8 cellular contexts compared by ENCODE assay signal in genomic region chr16:73066321-73066926, GRCh38. TPM values are rescaled to one million over a fixed set of nuclear protein-coding genes. Genes with fewer than 3 reads are reported as not detected.
A peak's percentile ranks its signal among the peaks of the same experiment; 100 is the strongest.
DNase-seq lines count a peak whose midpoint lies in the region; ATAC-seq and TF ChIP-seq lines count a peak whose summit lies in the region.
"Had no signal": no experiment of that assay in that cellular context is flagged by ENCODE, and none has a peak within 500 bp of the region (broad histone marks: within the 10 kb centered on the region; RNA-seq: fewer than 3 reads in every experiment).

No MANE protein-coding gene starts in this region.

- H3K27ac ChIP-seq in RWPE2 (ENCODE audit: poor library complexity, severe bottlenecking) (peak overlapping the region; percentile 98), esophagus muscularis mucosa (replicated peaks in 1 of 4) (peak overlapping the region; percentile 73 to 87 (median 86)), tibial nerve (peak overlapping the region; percentile 24 to 89 (median 60))

- H3K4me1 Mint-ChIP-seq in nephron: peaks cover 79% of the 10 kb centered on the region

- H3K4me1 ChIP-seq in RWPE2 (ENCODE audit: insufficient read depth, poor library complexity, severe bottlenecking) (peaks cover 51% of the 10 kb centered on the region), esophagus muscularis mucosa (peaks cover 66 to 84% (median 74%) of the 10 kb centered on the region in 4 donors), tibial nerve (peaks cover 0 to 88% (median 32%) of the 10 kb centered on the region in 4 donors)

- H3K9me3 ChIP-seq in RWPE2 (ENCODE audit: severe bottlenecking) (no peaks in the 10 kb centered on the region), esophagus muscularis mucosa (no peaks in the 10 kb centered on the region), tibial nerve (no peaks in the 10 kb centered on the region)

- H3K27me3 Mint-ChIP-seq in nephron (ENCODE audit: low read depth): peaks cover 94% of the 10 kb centered on the region

- peak overlapping the region; percentile 70 to 73 (median 71) for H3K4me3 Mint-ChIP-seq in nephron

- H3K36me3 ChIP-seq in RWPE2 (ENCODE audit: low read depth) (0 out of 2 replicates have a peak, but pooled peaks cover 2% of the 10 kb centered on the region), esophagus muscularis mucosa (no peaks in the 10 kb centered on the region), tibial nerve (no peaks in the 10 kb centered on the region)

- no peak for TF ChIP-seq EP300 in esophagus muscularis mucosa (IDR thresholded peaks at IDR 0.05)
- no peak for TF ChIP-seq EP300 in tibial nerve (IDR thresholded peaks at IDR 0.05)

- TF ChIP-seq CTCF in RWPE2 (IDR thresholded peaks at IDR 0.05; ENCODE audit: poor library complexity, severe bottlenecking) (no peak), esophagus muscularis mucosa (IDR thresholded peaks at IDR 0.05) (no peak), nephron (IDR thresholded peaks at IDR 0.05; ENCODE audit: unreplicated experiment in 3 of 3) (no peak), tibial nerve (IDR thresholded peaks at IDR 0.05) (no peak), GM10266 (IDR thresholded peaks at IDR 0.05; ENCODE audit: control insufficient read depth, insufficient read depth, low read depth, missing control alignments) (no peak)

- no peak for ATAC-seq in RWPE2 (ENCODE audit: low read depth)

- peak overlapping the region in 1 of 3 experiments; percentile 63 for H3K27ac Mint-ChIP-seq in nephron

- intact Hi-C loops in esophagus muscularis mucosa (cut with DNase I): no loop called here

- no peak for DNase-seq in RWPE2 (ENCODE audit: low spot score)
- DNase-seq in esophagus muscularis mucosa (ENCODE audit: extremely low spot score): no peak
- no peak for DNase-seq in tibial nerve (ENCODE audit: low spot score in 2 of 2)
- no peak for DNase-seq in NCI-H526 treated with DMSO at 0.1 percent for 48 hours (lab: John Stamatoyannopoulos, UW)
- no peak for DNase-seq in GM10266 (ENCODE audit: extremely low spot score)
- no peak for DNase-seq in NOMO-1 treated with DMSO at 0.1 percent for 48 hours (lab: John Stamatoyannopoulos, UW; ENCODE audit: unreplicated experiment)
- DNase-seq: activated CD8-positive, alpha-beta memory T cell treated with anti-CD3 and anti-CD28 coated beads, Interleukin-2, amount 50 U/mL, for 48 hours had no signal

- TF ChIP-seq POLR2A in esophagus muscularis mucosa (IDR thresholded peaks at IDR 0.05; ENCODE audit: low read depth) (no peak), tibial nerve (IDR thresholded peaks at IDR 0.05) (no peak)

- no peak overlapping the region for H3K4me3 ChIP-seq in RWPE2 (ENCODE audit: severe bottlenecking)
- H3K4me3 ChIP-seq in esophagus muscularis mucosa: peak overlapping the region; percentile 34 to 42 (median 37)
- peak overlapping the region; percentile 11 to 46 (median 20) for H3K4me3 ChIP-seq in tibial nerve

- no peaks in the 10 kb centered on the region for H3K9me3 Mint-ChIP-seq in nephron

- H3K36me3 Mint-ChIP-seq in nephron (ENCODE audit: low read depth): no peaks in the 10 kb centered on the region

- H3K27me3 ChIP-seq in RWPE2 (ENCODE audit: insufficient read depth, poor library complexity, severe bottlenecking): no peaks in the 10 kb centered on the region
- peaks cover 0 to 50% (median 25%) of the 10 kb centered on the region in 4 donors for H3K27me3 ChIP-seq in esophagus muscularis mucosa
- H3K27me3 ChIP-seq in tibial nerve: peaks cover 0 to 40% of the 10 kb centered on the region in 2 donors

- 17% methylated on average over 14 of the region's 49 CpGs for WGBS in esophagus muscularis mucosa
- 5 to 8% methylated on average over 38 to 44 of the region's 49 CpGs for WGBS in tibial nerve, 2 donors

RNA-seq across cellular contexts. Expression of gene ZFHX3, which starts 18.5 kb away (rescaled TPM):
- total RNA-seq in esophagus muscularis mucosa (10 to 100 TPM; 25.7 to 53.0 (median 30.6) TPM), tibial nerve (10 to 100 TPM; 36.3 to 44.0 (median 38.1) TPM)
